Comparison of ENCODE assay signal across 8 cellular contexts in the genomic region with DNA sequence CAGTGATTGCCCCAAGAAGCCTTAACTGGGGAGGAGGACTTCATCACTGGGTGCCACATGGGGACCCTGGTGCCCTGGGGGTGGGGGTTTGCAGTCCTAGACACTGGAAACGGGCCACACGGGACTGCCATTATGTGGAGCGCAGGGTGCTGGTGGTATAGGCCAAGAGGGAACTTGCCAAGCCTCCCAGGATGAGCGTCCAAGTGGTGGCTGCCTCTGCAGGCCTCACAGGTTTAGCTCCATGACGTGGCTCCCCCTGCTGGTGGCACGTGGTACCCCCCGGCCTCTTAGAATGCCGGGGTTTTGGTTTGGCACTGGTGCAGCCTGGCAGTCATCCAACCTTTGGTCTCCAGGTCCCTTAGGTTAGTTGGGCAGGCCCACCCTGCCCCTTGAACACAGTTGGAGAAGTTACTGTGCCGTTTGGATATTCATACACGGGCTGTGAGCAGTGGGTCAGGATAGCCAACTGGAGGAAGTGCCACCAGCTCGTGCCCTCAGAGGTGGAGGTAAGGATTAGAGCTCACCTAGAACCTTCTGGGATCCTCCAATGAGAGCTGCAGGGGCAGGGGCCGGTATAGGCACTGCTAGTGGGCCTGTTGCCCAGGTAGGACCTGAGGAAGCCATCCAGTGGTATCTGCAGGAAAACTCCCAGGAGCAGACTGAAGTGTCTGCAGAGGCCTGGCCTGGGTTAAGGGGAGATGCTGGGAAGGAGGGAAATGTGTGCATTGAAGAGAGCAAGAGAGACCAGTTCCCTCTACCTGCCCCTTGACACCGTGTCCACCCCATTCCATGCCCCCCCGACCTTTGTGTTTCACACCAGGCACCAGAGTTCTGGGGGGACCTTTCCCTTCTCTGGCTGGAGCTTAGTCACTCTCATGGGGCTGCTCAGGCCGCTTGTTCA. TPM values are rescaled to one million over a fixed set of nuclear protein-coding genes. Genes with fewer than 3 reads are reported as not detected.
A peak's percentile ranks its signal among the peaks of the same experiment; 100 is the strongest.
DNase-seq lines count a peak whose midpoint lies in the region; ATAC-seq and TF ChIP-seq lines count a peak whose summit lies in the region.

No MANE protein-coding gene starts in this region.

- peaks cover 2% of the 10 kb centered on the region for H3K9me3 Mint-ChIP-seq in activated CD4-positive, alpha-beta memory T cell treated with anti-CD3 and anti-CD28 coated beads for 36 hours

- no peak overlapping the region for H3K4me3 ChIP-seq in ectodermal cell (ENCODE audit: insufficient read depth, low read depth, low read length)
- H3K4me3 ChIP-seq in lung = no peak overlapping the region

- peak overlapping the region; percentile 48 for H3K4me3 Mint-ChIP-seq in activated CD4-positive, alpha-beta memory T cell treated with anti-CD3 and anti-CD28 coated beads for 36 hours

- H3K9me3 ChIP-seq in ectodermal cell (ENCODE audit: control insufficient read depth, low read length) (no peaks in the 10 kb centered on the region), lung (ENCODE audit: control insufficient read depth in 2 of 2, insufficient read depth in 1 of 2, low read length in 1 of 2) (no peaks in the 10 kb centered on the region)

- DNase-seq in EH (ENCODE audit: low read depth) (peak; percentile 88), NCI-H82 (lab: John Stamatoyannopoulos, UW) (peak; percentile 96), lung (ENCODE audit: low spot score) (peak; percentile 90)
- peak; percentile 94 for DNase-seq in activated CD4-positive, alpha-beta memory T cell treated with anti-CD3 and anti-CD28 coated beads for 36 hours
- DNase-seq in stimulated activated CD4-positive, alpha-beta T cell treated with anti-CD3 and anti-CD28 coated beads, TNF-alpha, amount 100 ng/mL, for 4 hours (ENCODE audit: low read depth in 3 of 3) = peak; percentile 75 to 85 (median 81)

- POLR2A ChIA-PET in activated CD4-positive, alpha-beta memory T cell treated with anti-CD3 and anti-CD28 coated beads for 36 hours (lab: Charles Lee) = interaction anchor here (0.9 to 5.2 kb wide), 14 partner anchors 10 to 250 kb away, joined by 3 to 69 read pairs (median 6); partner anchors contain the start of genes COPS7B, NCL and PDE6D

- H3K4me1 Mint-ChIP-seq in activated CD4-positive, alpha-beta memory T cell treated with anti-CD3 and anti-CD28 coated beads for 36 hours (ENCODE audit: low read depth) = peaks cover 23% of the 10 kb centered on the region

- H3K27me3 Mint-ChIP-seq in activated CD4-positive, alpha-beta memory T cell treated with anti-CD3 and anti-CD28 coated beads for 36 hours = no peaks in the 10 kb centered on the region

- H3K27ac ChIP-seq in ectodermal cell (ENCODE audit: insufficient read depth, low read depth, low read length, poor library complexity, severe bottlenecking) (peak overlapping the region; percentile 86), lung (ENCODE audit: low read depth in 1 of 2, low read length in 1 of 2) (peak overlapping the region; percentile 46 to 59)

- 43 to 48% methylated on average over 15 of the region's 15 CpGs for WGBS in ectodermal cell, 2 experiments
- 22 to 25% methylated on average over 15 of the region's 15 CpGs for WGBS in lung, 2 donors

- H3K27me3 ChIP-seq in ectodermal cell (ENCODE audit: control insufficient read depth, insufficient read depth, low read length, poor library complexity, severe bottlenecking) (no peaks in the 10 kb centered on the region), lung (ENCODE audit: control insufficient read depth, insufficient read depth) (no peaks in the 10 kb centered on the region)

- H3K36me3 ChIP-seq in ectodermal cell (ENCODE audit: control insufficient read depth, insufficient read depth, low read length) (peaks cover 22% of the 10 kb centered on the region), lung (ENCODE audit: control insufficient read depth in 2 of 2, insufficient read depth in 2 of 2, low read length in 2 of 2) (peaks cover 0 to 15% of the 10 kb centered on the region in 2 donors)

- peak; percentile 28 for ATAC-seq in HG03439 (IDR thresholded peaks at IDR 0.05; ENCODE audit: unreplicated experiment)
- ATAC-seq in lung (ENCODE audit: insufficient read depth, low FRiP score) = no peak
- no peak for ATAC-seq in HG02870 (IDR thresholded peaks at IDR 0.05; ENCODE audit: unreplicated experiment)

- CTCF ChIA-PET in activated CD4-positive, alpha-beta memory T cell treated with anti-CD3 and anti-CD28 coated beads for 36 hours (lab: Charles Lee) = interaction anchor here (0.6 to 12.1 kb wide), 40 partner anchors 11 to 249 kb away, joined by 3 to 578 read pairs (median 7); partner anchors contain the start of genes COPS7B and NCL

- peak overlapping the region; percentile 95 for H3K27ac Mint-ChIP-seq in activated CD4-positive, alpha-beta memory T cell treated with anti-CD3 and anti-CD28 coated beads for 36 hours

- peak; percentile 85 for TF ChIP-seq CTCF in lung (IDR thresholded peaks at IDR 0.05; ENCODE audit: control extremely low read depth, extremely low read depth)

- peaks cover 25% of the 10 kb centered on the region for H3K4me1 ChIP-seq in ectodermal cell (ENCODE audit: control insufficient read depth, insufficient read depth, low read length)
- H3K4me1 ChIP-seq in lung (ENCODE audit: control insufficient read depth in 2 of 2, insufficient read depth in 2 of 2, low read length in 2 of 2) = peaks cover 3 to 16% of the 10 kb centered on the region in 2 donors

- intact Hi-C loops in activated CD4-positive, alpha-beta memory T cell treated with anti-CD3 and anti-CD28 coated beads for 36 hours (cut with micrococcal nuclease) = loop anchor here (1.0 to 2.0 kb wide), 2 partner anchors 102 to 151 kb away; no protein-coding TSS in a partner anchor

- peaks cover 37% of the 10 kb centered on the region for H3K36me3 Mint-ChIP-seq in activated CD4-positive, alpha-beta memory T cell treated with anti-CD3 and anti-CD28 coated beads for 36 hours

RNA-seq across cellular contexts. Expression of gene PTMA, which starts 5.7 kb away (rescaled TPM):
- total RNA-seq in activated CD4-positive, alpha-beta memory T cell treated with anti-CD3 and anti-CD28 coated beads for 36 hours = 1,000 to 10,000 TPM; 1,763 to 1,778 TPM
- 2,543 TPM for polyA plus RNA-seq in ectodermal cell (2013, experiment 1 of 4)
- polyA plus RNA-seq in ectodermal cell (2013, experiment 2 of 4) = 2,084 TPM
- polyA plus RNA-seq in ectodermal cell (2013, experiment 3 of 4) = 1,855 TPM
- 1,983 TPM for polyA plus RNA-seq in ectodermal cell (2013, experiment 4 of 4)
- 100 to 1,000 TPM; 755 to 925 TPM for total RNA-seq in lung
- 1,000 to 10,000 TPM; 1,633 to 1,655 TPM for polyA plus RNA-seq in lung
